ENCODE assay signal across 19 cellular contexts in the genomic region with DNA sequence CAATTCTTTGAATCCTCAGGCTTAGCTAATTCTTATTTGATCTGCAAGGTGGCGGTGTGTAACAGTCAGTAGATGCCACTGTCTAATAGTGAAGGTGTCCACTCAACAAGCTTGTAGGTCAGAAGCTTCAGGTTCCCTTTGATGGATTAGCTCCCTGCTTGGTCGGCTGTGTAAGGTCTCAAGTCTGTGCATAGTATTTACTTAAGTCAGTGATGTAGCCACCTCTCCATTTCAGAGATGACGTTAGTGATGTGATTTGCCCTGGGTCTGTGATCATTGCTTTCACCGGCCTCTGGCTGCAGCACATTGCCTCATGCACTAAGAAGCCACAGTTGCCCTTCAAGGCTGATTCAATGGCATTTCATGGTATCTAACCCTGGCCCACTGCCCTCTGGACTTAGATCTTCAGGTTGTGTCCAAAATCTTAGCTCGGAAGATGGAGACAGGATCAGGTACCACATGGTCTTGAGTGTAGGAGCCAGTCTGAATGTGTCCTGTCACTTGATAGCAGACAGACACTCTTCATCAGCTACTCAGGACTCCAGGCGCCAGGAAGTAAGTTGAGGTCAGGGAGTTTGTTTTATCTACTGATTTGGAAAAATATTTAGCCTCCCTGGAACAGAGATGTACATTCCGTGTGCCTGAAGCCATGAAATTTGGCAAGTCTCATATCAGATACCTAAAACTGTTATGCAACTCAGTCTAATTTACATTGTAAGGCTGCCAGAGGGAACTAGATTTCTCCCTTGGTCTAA. TPM values are rescaled to one million over a fixed set of nuclear protein-coding genes. Genes with fewer than 3 reads are reported as not detected.
A peak's percentile ranks its signal among the peaks of the same experiment; 100 is the strongest.
DNase-seq lines count a peak whose midpoint lies in the region; ATAC-seq, FAIRE-seq and TF ChIP-seq lines count a peak whose summit lies in the region.
"Had no signal": no experiment of that assay in that cellular context is flagged by ENCODE, and none has a peak within 500 bp of the region (broad histone marks: within the 10 kb centered on the region; RNA-seq: fewer than 3 reads in every experiment).

No MANE protein-coding gene starts in this region.

- no peaks in the 10 kb centered on the region for H3K36me3 ChIP-seq in parathyroid adenoma (ENCODE audit: control insufficient read depth, insufficient read depth, low read length)
- H3K36me3 ChIP-seq: BLaER1, gastrocnemius medialis had no signal

- no peak overlapping the region for H3K9ac ChIP-seq in parathyroid adenoma
- H3K9ac ChIP-seq: BLaER1 had no signal

- no peaks in the 10 kb centered on the region for H3K79me2 ChIP-seq in parathyroid adenoma

- no peaks in the 10 kb centered on the region for H3K9me3 Mint-ChIP-seq in CD4-positive, alpha-beta T cell
- H3K9me3 Mint-ChIP-seq: immature natural killer cell had no signal

- H3K4me2 ChIP-seq in parathyroid adenoma (ENCODE audit: low read length), result peak overlapping the region; percentile 15
- H3K4me2 ChIP-seq: BLaER1 had no signal

- H3K27me3 Mint-ChIP-seq in CD4-positive, alpha-beta T cell, result no peaks in the 10 kb centered on the region

- H2AFZ ChIP-seq in parathyroid adenoma, result no peak overlapping the region

- DNase-seq in DMS53 treated with DMSO at 0.1 percent for 48 hours (lab: John Stamatoyannopoulos, UW; ENCODE audit: unreplicated experiment) (peak; percentile 1), RCC 7860 (ENCODE audit: low spot score) (peak; percentile 27), fibroblast of the aortic adventitia (ENCODE audit: low read depth) (peak; percentile 85), NCI-H1694 treated with DMSO at 0.1 percent for 48 hours (lab: John Stamatoyannopoulos, UW) (no peak), NCI-H524 treated with DMSO at 0.1 percent for 48 hours (lab: John Stamatoyannopoulos, UW) (no peak)
- no peak for DNase-seq in CD4-positive, alpha-beta T cell
- DNase-seq: activated CD4-positive, CD25-positive, alpha-beta regulatory T cell; activated naive CD4-positive, alpha-beta T cell treated with Interleukin-2 at 50 U/mL for 16 hours; effector CD8-positive, alpha-beta T cell; gastrocnemius medialis; immature natural killer cell; mucosa of descending colon; NCI-H2171; stimulated activated CD4-positive, alpha-beta T cell treated with anti-CD3 and anti-CD28 coated beads, Interleukin-15, amount 100 ng/mL, for 24 hours had no signal

- H3K27ac ChIP-seq in parathyroid adenoma, result no peak overlapping the region
- no peak overlapping the region for H3K27ac ChIP-seq in CD4-positive, alpha-beta T cell (ENCODE audit: low read depth, low read length)
- H3K27ac ChIP-seq: BLaER1, gastrocnemius medialis had no signal

- TF ChIP-seq CTCF in fibroblast of the aortic adventitia (IDR thresholded peaks at IDR 0.05; ENCODE audit: insufficient read depth, low read length) (no peak), parathyroid adenoma (IDR thresholded peaks at IDR 0.05) (no peak)
- TF ChIP-seq CTCF in CD4-positive, alpha-beta T cell (IDR thresholded peaks at IDR 0.05), result no peak

- H3K4me3 ChIP-seq in fibroblast of the aortic adventitia (ENCODE audit: low read depth, low read length), result no peak overlapping the region
- no peak overlapping the region for H3K4me3 ChIP-seq in parathyroid adenoma (ENCODE audit: low read depth, low read length)
- H3K4me3 ChIP-seq: BLaER1, gastrocnemius medialis, mucosa of descending colon had no signal

- CTCF ChIA-PET in CD4-positive, alpha-beta T cell (lab: Charles Lee), result no interaction called here

- no peak overlapping the region for H3K4me3 Mint-ChIP-seq in CD4-positive, alpha-beta T cell
- H3K4me3 Mint-ChIP-seq: immature natural killer cell had no signal

- H3K4me1 ChIP-seq in parathyroid adenoma, result peaks cover 11% of the 10 kb centered on the region
- H3K4me1 ChIP-seq: gastrocnemius medialis had no signal

- no peak overlapping the region for H3K27ac Mint-ChIP-seq in CD4-positive, alpha-beta T cell
- H3K27ac Mint-ChIP-seq: immature natural killer cell had no signal

- intact Hi-C loops in CD4-positive, alpha-beta T cell (cut with DNase I, micrococcal nuclease), result no loop called here

- POLR2A ChIA-PET in CD4-positive, alpha-beta T cell (lab: Charles Lee), result no interaction called here

- no peaks in the 10 kb centered on the region for H3K9me3 ChIP-seq in parathyroid adenoma (ENCODE audit: control insufficient read depth, low read length)
- no peaks in the 10 kb centered on the region for H3K9me3 ChIP-seq in CD4-positive, alpha-beta T cell (ENCODE audit: control insufficient read depth, low read length)
- H3K9me3 ChIP-seq: BLaER1, gastrocnemius medialis, mucosa of descending colon had no signal

- no peak for FAIRE-seq in RCC 7860 (lab: Jason Lieb, UNC)
- FAIRE-seq: bronchial epithelial cell, GM12891 had no signal

- no peaks in the 10 kb centered on the region for H3K36me3 Mint-ChIP-seq in CD4-positive, alpha-beta T cell (ENCODE audit: low read depth)
- H3K36me3 Mint-ChIP-seq: immature natural killer cell had no signal

- no peak for ATAC-seq in CD4-positive, alpha-beta T cell (ENCODE audit: poor library complexity)
- ATAC-seq in GM19328 (IDR thresholded peaks at IDR 0.05; ENCODE audit: unreplicated experiment), result no peak
- ATAC-seq: mucosa of descending colon had no signal

- H3K4me1 Mint-ChIP-seq in CD4-positive, alpha-beta T cell (ENCODE audit: low read depth), result no peaks in the 10 kb centered on the region
- H3K4me1 Mint-ChIP-seq: immature natural killer cell had no signal

- no peaks in the 10 kb centered on the region for H3K27me3 ChIP-seq in parathyroid adenoma (ENCODE audit: control insufficient read depth, insufficient read depth, low read length)
- H3K27me3 ChIP-seq in CD4-positive, alpha-beta T cell (ENCODE audit: control insufficient read depth, insufficient read depth, low read length), result no peaks in the 10 kb centered on the region
- H3K27me3 ChIP-seq: BLaER1, gastrocnemius medialis had no signal

RNA-seq across cellular contexts. Expression of a gene that starts 42.9 kb away (rescaled TPM):
- 313 and 807 TPM in 2 replicates for total RNA-seq in fibroblast of the aortic adventitia (ENCODE audit: low replicate concordance)
- 100 to 1,000 TPM; 327 to 344 TPM for total RNA-seq in CD4-positive, alpha-beta T cell

Comparison
In these comparisons a context has a peak if more than half of its experiments do, and no peak if none do; other contexts are left out.
1. DNase-seq: peak in DMS53 treated with DMSO at 0.1 percent for 48 hours (single experiment), RCC 7860 (single experiment) and fibroblast of the aortic adventitia (single experiment); none in NCI-H1694 treated with DMSO at 0.1 percent for 48 hours (single experiment), CD4-positive, alpha-beta T cell (0 of 10) and NCI-H524 treated with DMSO at 0.1 percent for 48 hours (single experiment).